8 cellular contexts compared by ENCODE assay signal in the genomic region with DNA sequence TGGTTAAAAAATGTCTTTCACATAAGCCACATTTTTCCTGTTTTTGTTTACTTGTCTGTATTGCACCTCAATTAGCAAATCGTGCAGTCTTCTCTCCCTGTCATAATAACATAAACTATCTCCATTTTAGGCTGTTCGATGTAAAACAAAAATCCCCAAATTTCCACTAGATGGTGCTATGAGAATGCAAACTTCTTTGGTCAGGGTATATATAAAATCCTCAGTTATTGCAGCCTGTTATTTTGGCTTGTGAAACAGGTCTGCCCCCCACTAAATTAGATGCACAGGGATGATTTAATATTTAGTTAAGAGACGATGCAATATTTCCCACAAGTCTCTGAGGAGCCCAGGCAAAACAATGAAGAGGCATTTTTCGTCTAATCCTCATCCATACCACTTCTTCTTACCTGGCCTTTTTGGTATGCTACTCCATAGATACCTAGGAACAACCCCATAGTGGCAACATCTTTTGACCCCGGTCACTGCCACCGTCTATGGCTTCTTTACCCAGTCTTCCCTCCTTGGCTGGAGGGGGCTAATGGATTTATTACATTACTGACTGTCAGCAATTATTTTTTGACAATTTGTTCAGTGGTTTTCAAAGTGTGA.
DNase-seq lines count a peak whose midpoint lies in the region; ATAC-seq and TF ChIP-seq lines count a peak whose summit lies in the region.

No MANE protein-coding gene starts in this region.

- no peaks in the 10 kb centered on the region for H3K9me3 ChIP-seq in T-helper 17 cell (ENCODE audit: control insufficient read depth, low read length, poor library complexity, severe bottlenecking)

- no peaks in the 10 kb centered on the region for H3K36me3 Mint-ChIP-seq in T-helper 17 cell (ENCODE audit: low read depth)

- DNase-seq in AG10803 (ENCODE audit: low read depth), result peak; percentile 62
- DNase-seq in NCI-H146 treated with DMSO at 0.1 percent for 48 hours (lab: John Stamatoyannopoulos, UW; ENCODE audit: unreplicated experiment), result peak; percentile 30
- no peak for DNase-seq in T-helper 17 cell
- peak; percentile 50 for DNase-seq in foreskin melanocyte
- peak; percentile 5 for DNase-seq in pulmonary artery endothelial cell (ENCODE audit: low read depth, low spot score)
- DNase-seq in NCI-H187 treated with DMSO at 0.1 percent for 48 hours (lab: John Stamatoyannopoulos, UW), result no peak

- ATAC-seq in GM18499 (IDR thresholded peaks at IDR 0.05; ENCODE audit: insufficient read depth, unreplicated experiment), result peak; percentile 50
- ATAC-seq in HG02798 (IDR thresholded peaks at IDR 0.05; ENCODE audit: poor library complexity, unreplicated experiment), result peak; percentile 67
- peak; percentile 50 for ATAC-seq in T-helper 17 cell

- peaks cover 19% of the 10 kb centered on the region for H3K27me3 Mint-ChIP-seq in T-helper 17 cell

- peak overlapping the region; percentile 49 for H3K4me3 Mint-ChIP-seq in T-helper 17 cell

- TF ChIP-seq CTCF in AG10803 (conservative IDR thresholded peaks at IDR 0.05; ENCODE audit: low read length), result peak; percentile 70

- H3K27ac Mint-ChIP-seq in T-helper 17 cell, result peak overlapping the region; percentile 70

- H3K4me1 Mint-ChIP-seq in T-helper 17 cell, result peaks cover 6% of the 10 kb centered on the region

- H3K4me3 ChIP-seq in AG10803 (ENCODE audit: low read length), result no peak overlapping the region

Comparison
In these comparisons a context has a peak if more than half of its experiments do, and no peak if none do; other contexts are left out.
1. DNase-seq: peak in AG10803 (single experiment), NCI-H146 treated with DMSO at 0.1 percent for 48 hours (single experiment), foreskin melanocyte (single experiment) and pulmonary artery endothelial cell (single experiment); none in T-helper 17 cell (0 of 3) and NCI-H187 treated with DMSO at 0.1 percent for 48 hours (single experiment).
2. Peak in every context shown above with its lines, with median percentiles within 50 percentile points of each other: ATAC-seq.